In genomic region chr21:43274946-43275310, GRCh38 we compare ENCODE assay signal across 21 cellular contexts.
"Had no signal": no experiment of that assay in that cellular context is flagged by ENCODE, and none has a peak within 500 bp of the region (broad histone marks: within the 10 kb centered on the region; RNA-seq: fewer than 3 reads in every experiment).

No MANE protein-coding gene starts in this region.

- H3K36me3 Mint-ChIP-seq: activated naive CD4-positive, alpha-beta T cell treated with anti-CD3 and anti-CD28 coated beads, Interleukin-2, amount 50 U/mL, for 72 hours; naive thymus-derived CD4-positive, alpha-beta T cell; neural progenitor cell; WTC11 had no signal

- H3K27ac ChIP-seq: ascending aorta, foreskin keratinocyte, hepatocyte, neural progenitor cell, skin epidermis, stomach, suprapubic skin, tibial nerve, vagina had no signal

- H3K4me1 Mint-ChIP-seq: activated T-helper 17 cell treated with anti-CD3 and anti-CD28 coated beads, Interleukin-2, amount 50 U/mL, for 72 hours; central memory CD8-positive, alpha-beta T cell had no signal

- H3K9me3 Mint-ChIP-seq: activated naive CD4-positive, alpha-beta T cell treated with anti-CD3 and anti-CD28 coated beads, Interleukin-2, amount 50 U/mL, for 72 hours; activated T-cell treated with anti-CD3 and anti-CD28 coated beads, Interleukin-2, amount 50 U/mL, for 24 hours; activated T-helper 17 cell treated with anti-CD3 and anti-CD28 coated beads, Interleukin-2, amount 50 U/mL, for 72 hours; central memory CD8-positive, alpha-beta T cell; neural progenitor cell; WTC11 had no signal

- H3K9me3 ChIP-seq: ascending aorta, stomach, suprapubic skin, tibial nerve, vagina had no signal

- ATAC-seq: foreskin keratinocyte, WTC11 had no signal

- H3K27ac Mint-ChIP-seq: activated naive CD4-positive, alpha-beta T cell treated with anti-CD3 and anti-CD28 coated beads, Interleukin-2, amount 50 U/mL, for 72 hours; activated T-cell treated with anti-CD3 and anti-CD28 coated beads, Interleukin-2, amount 50 U/mL, for 24 hours; activated T-helper 17 cell treated with anti-CD3 and anti-CD28 coated beads, Interleukin-2, amount 50 U/mL, for 72 hours; progenitor cell of endocrine pancreas; WTC11 had no signal

- H3K36me3 ChIP-seq: ascending aorta, neural progenitor cell, stomach, suprapubic skin, tibial nerve, vagina had no signal

- DNase-seq: activated CD8-positive, alpha-beta memory T cell treated with anti-CD3 and anti-CD28 coated beads for 24 hours; activated CD8-positive, alpha-beta memory T cell treated with anti-CD3 and anti-CD28 coated beads, Interleukin-2, amount 50 U/mL, for 4 hours; activated T-cell treated with anti-CD3 and anti-CD28 coated beads, Interleukin-2, amount 50 U/mL, for 24 hours; foreskin keratinocyte; stimulated activated CD4-positive, alpha-beta T cell treated with anti-CD3 and anti-CD28 coated beads, Interleukin-1b, Interleukin-23, amount 100 ng/mL, for 48 hours; stomach; T-helper 1 cell; T-helper 9 cell had no signal

- H3K4me1 ChIP-seq: ascending aorta, foreskin keratinocyte had no signal

- H3K4me3 ChIP-seq: ascending aorta, hepatocyte, neural progenitor cell, skin epidermis, stomach, suprapubic skin, tibial nerve, vagina had no signal

- H3K27me3 ChIP-seq: ascending aorta, hepatocyte, neural progenitor cell, vagina had no signal

- H3K4me3 Mint-ChIP-seq: activated T-cell treated with anti-CD3 and anti-CD28 coated beads, Interleukin-2, amount 50 U/mL, for 24 hours; activated T-helper 17 cell treated with anti-CD3 and anti-CD28 coated beads, Interleukin-2, amount 50 U/mL, for 72 hours; central memory CD8-positive, alpha-beta T cell; naive thymus-derived CD4-positive, alpha-beta T cell; neural progenitor cell; WTC11 had no signal
